Comparison of ENCODE assay signal across 8 cellular contexts in the genomic region with DNA sequence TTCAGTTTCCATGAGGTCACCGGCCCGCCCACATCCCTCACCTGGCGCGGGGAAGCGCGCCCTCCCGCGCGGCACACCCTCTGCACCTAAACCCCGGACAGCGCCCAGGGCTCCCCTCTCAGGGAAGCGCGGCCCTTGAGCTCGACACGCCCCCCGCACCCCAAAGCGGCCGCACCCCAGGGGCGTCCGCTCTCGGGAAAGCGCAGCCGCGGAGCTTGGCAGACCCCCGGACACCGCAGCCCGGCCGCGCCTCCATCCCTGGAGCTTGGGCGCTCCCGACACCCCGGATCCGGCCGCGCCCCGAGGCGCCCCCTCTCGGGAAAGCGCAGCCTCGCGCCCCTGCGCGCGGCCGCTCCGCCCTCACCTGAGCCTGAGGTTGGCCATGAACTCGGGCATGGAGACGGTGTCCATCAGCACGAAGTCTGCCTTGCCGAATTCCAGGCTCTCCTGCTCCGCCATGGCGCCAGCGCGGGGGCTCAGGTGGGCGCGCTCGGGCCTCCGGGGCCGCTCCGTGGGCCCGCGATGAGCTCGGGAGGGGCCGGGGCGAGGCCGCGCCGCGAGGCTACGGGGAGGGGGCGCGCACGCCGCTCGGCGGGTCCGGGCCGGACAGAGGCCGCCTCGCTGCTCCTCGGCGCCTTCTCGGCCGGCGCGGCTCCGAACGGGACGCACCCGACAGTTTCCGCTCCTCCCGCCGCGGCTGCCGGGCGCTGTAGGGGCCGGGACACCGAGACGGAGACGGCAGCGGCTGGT. TPM values are rescaled to one million over a fixed set of nuclear protein-coding genes. Genes with fewer than 3 reads are reported as not detected.
DNase-seq lines count a peak whose midpoint lies in the region; ATAC-seq and TF ChIP-seq lines count a peak whose summit lies in the region.

Gene MYO1D (minus strand): TSS at position 711 of the 750 bp plus-strand sequence. CDS start 252 bp downstream, at position 459.

- H3K9me2 ChIP-seq in MM.1S (replicated peaks; ENCODE audit: insufficient read depth, low read length): no peaks in the 10 kb centered on the region

- H3K4me3 ChIP-seq in GM08714 (ENCODE audit: low read length): peak within 1 kb of the TSS; percentile 82
- peak within 1 kb of the TSS; percentile 80 for H3K4me3 ChIP-seq in H7 (ENCODE audit: insufficient read depth, low read depth, low read length)
- H3K4me3 ChIP-seq in MM.1S (ENCODE audit: low read length): peak within 1 kb of the TSS; percentile 68

- H3K9me3 ChIP-seq in MM.1S (replicated peaks; ENCODE audit: insufficient read depth, low read length): no peaks in the 10 kb centered on the region

- H3K9ac ChIP-seq in MM.1S (ENCODE audit: low read length): peak within 1 kb of the TSS; percentile 74

- peak within 1 kb of the TSS; percentile 59 for H2AFZ ChIP-seq in MM.1S (ENCODE audit: low read length)

- intact Hi-C loops in activated CD4-positive, alpha-beta T cell treated with anti-CD3 and anti-CD28 coated beads, Interleukin-2, amount 10 ng/mL, durations not matched to agents 24 days and 14 days (cut with micrococcal nuclease): loop anchor here (1.0 to 10.0 kb wide), 4 partner anchors 38 to 732 kb away; partner anchors contain the start of genes CDK5R1 and RHOT1

- no peaks in the 10 kb centered on the region for H3K36me3 ChIP-seq in H7 (replicated peaks; ENCODE audit: control insufficient read depth, insufficient read depth, low read length)
- H3K36me3 ChIP-seq in MM.1S (replicated peaks; ENCODE audit: insufficient read depth, low read length): no peaks in the 10 kb centered on the region

- peaks cover 38% of the 10 kb centered on the region for H3K27me3 Mint-ChIP-seq in activated CD4-positive, alpha-beta T cell treated with anti-CD3 and anti-CD28 coated beads, Interleukin-2, amount 10 ng/mL, durations not matched to agents 24 days and 14 days
- H3K27me3 Mint-ChIP-seq in memory B cell: peaks cover 3% of the 10 kb centered on the region

- peak; percentile 62 for TF ChIP-seq CTCF in MM.1S (IDR thresholded peaks at IDR 0.05; ENCODE audit: low read length)

- H4K20me1 ChIP-seq in MM.1S (ENCODE audit: insufficient read depth, low read length): 0 out of 2 replicates have a peak, but pooled peaks cover 5% of the 10 kb centered on the region

- H3K27me3 ChIP-seq in H7 (ENCODE audit: control insufficient read depth, insufficient read depth, low read length) (peaks cover 2% of the 10 kb centered on the region), MM.1S (replicated peaks; ENCODE audit: insufficient read depth, low read length) (no peaks in the 10 kb centered on the region)

- peak; percentile 47 for ATAC-seq in memory B cell (ENCODE audit: low read depth)

- H3K4me2 ChIP-seq in MM.1S (ENCODE audit: low read depth, low read length): peak within 1 kb of the TSS; percentile 91

- H3K79me2 ChIP-seq in MM.1S (ENCODE audit: low read length): peaks cover 44% of the 10 kb centered on the region

- no peaks in the 10 kb centered on the region for H3K36me3 Mint-ChIP-seq in activated CD4-positive, alpha-beta T cell treated with anti-CD3 and anti-CD28 coated beads, Interleukin-2, amount 10 ng/mL, durations not matched to agents 24 days and 14 days (ENCODE audit: low read depth)
- peaks cover 4% of the 10 kb centered on the region for H3K36me3 Mint-ChIP-seq in memory B cell

- H3K4me3 Mint-ChIP-seq in activated CD4-positive, alpha-beta T cell treated with anti-CD3 and anti-CD28 coated beads, Interleukin-2, amount 10 ng/mL, durations not matched to agents 24 days and 14 days: peak within 1 kb of the TSS; percentile 90
- peak within 1 kb of the TSS; percentile 90 for H3K4me3 Mint-ChIP-seq in memory B cell

- H3K9me3 Mint-ChIP-seq in activated CD4-positive, alpha-beta T cell treated with anti-CD3 and anti-CD28 coated beads, Interleukin-2, amount 10 ng/mL, durations not matched to agents 24 days and 14 days: no peaks in the 10 kb centered on the region
- no peaks in the 10 kb centered on the region for H3K9me3 Mint-ChIP-seq in memory B cell

- DNase-seq in H7 (peak; percentile 88), MM.1S (peak; percentile 87), dermis microvascular lymphatic vessel endothelial cell (ENCODE audit: low read depth in 2 of 2) (peak in 1 of 2 donors; percentile 30), memory B cell (ENCODE audit: low spot score in 2 of 2) (peak; percentile 60 to 78), cortex of kidney (lab: John Stamatoyannopoulos, UW) (no peak)
- DNase-seq in activated CD4-positive, alpha-beta T cell treated with anti-CD3 and anti-CD28 coated beads, Interleukin-2, amount 10 ng/mL, durations not matched to agents 24 days and 14 days: peak; percentile 88
- peak; percentile 58 for DNase-seq in stimulated activated CD8-positive, alpha-beta memory T cell treated with anti-CD3 and anti-CD28 coated beads, Interleukin-12 subunit alpha, Interleukin-12 subunit beta, amount 100 ng/mL, for 1 hour (ENCODE audit: low read depth)

- peak within 1 kb of the TSS; percentile 83 for H3K27ac ChIP-seq in MM.1S (ENCODE audit: low read length)

- H3F3A ChIP-seq in MM.1S (ENCODE audit: insufficient read depth, low read length): peaks cover 6% of the 10 kb centered on the region

- H3K27ac Mint-ChIP-seq in activated CD4-positive, alpha-beta T cell treated with anti-CD3 and anti-CD28 coated beads, Interleukin-2, amount 10 ng/mL, durations not matched to agents 24 days and 14 days: peak within 1 kb of the TSS; percentile 72
- H3K27ac Mint-ChIP-seq in memory B cell: peak within 1 kb of the TSS; percentile 91

- peaks cover 30% of the 10 kb centered on the region for H3K4me1 ChIP-seq in MM.1S (ENCODE audit: low read length)

- H3K4me1 Mint-ChIP-seq in activated CD4-positive, alpha-beta T cell treated with anti-CD3 and anti-CD28 coated beads, Interleukin-2, amount 10 ng/mL, durations not matched to agents 24 days and 14 days: peaks cover 17% of the 10 kb centered on the region
- H3K4me1 Mint-ChIP-seq in memory B cell: peaks cover 22% of the 10 kb centered on the region

RNA-seq across cellular contexts. Expression of gene MYO1D, which starts in this region (rescaled TPM):
- 15.6 and 16.8 TPM in 2 replicates for total RNA-seq in H7 (2014; rRNA removed; shearing (Covaris generic))
- 12.4 and 12.9 TPM in 2 replicates for total RNA-seq in activated CD4-positive, alpha-beta T cell treated with anti-CD3 and anti-CD28 coated beads, Interleukin-2, amount 10 ng/mL, durations not matched to agents 24 days and 14 days
- 56.5 and 84.6 TPM in 2 replicates for total RNA-seq in dermis microvascular lymphatic vessel endothelial cell
